Comparison of ENCODE assay signal across 12 cellular contexts in the genomic region with DNA sequence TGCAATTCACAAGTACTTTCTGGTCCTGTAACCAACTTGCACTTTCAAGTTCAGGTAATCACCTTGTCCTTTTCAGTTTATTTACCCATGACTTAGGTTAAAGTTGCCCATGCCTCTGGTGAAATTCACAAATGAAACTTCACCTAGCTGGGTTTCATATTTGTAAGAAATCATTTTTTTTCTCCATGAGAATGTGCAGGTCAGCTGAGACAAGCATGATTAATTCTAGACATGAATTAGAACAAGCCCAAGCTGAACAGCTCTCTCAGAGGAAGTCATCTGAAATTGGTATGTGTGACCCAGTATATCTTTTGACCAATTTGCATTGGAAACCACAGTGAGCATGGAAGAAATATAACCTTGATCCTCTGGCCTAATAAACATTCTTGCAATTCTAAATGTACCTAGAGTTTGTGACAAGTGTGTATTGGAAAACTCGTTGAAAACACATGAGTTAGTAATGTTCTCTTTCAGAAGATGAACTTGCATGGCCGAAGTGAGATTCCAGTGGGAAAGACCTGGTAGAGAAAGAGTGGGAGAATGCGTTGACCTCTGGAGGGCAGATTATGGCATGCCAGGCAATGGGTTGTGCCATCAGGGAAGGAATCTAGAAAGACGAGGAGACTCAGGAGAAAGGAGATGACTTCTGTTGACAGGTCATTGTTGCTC.
A peak's percentile ranks its signal among the peaks of the same experiment; 100 is the strongest.
DNase-seq lines count a peak whose midpoint lies in the region; ATAC-seq and TF ChIP-seq lines count a peak whose summit lies in the region.
"Had no signal": no experiment of that assay in that cellular context is flagged by ENCODE, and none has a peak within 500 bp of the region (broad histone marks: within the 10 kb centered on the region; RNA-seq: fewer than 3 reads in every experiment).

No MANE protein-coding gene starts in this region.

- H3K4me3 Mint-ChIP-seq in nephron progenitor cell = no peak overlapping the region
- H3K4me3 Mint-ChIP-seq: activated T-cell treated with anti-CD3 and anti-CD28 coated beads, Interleukin-2, amount 50 U/mL, for 4 hours; CD8-positive, alpha-beta memory T cell had no signal

- in situ Hi-C loops in GM13977 (cut with MboI; ENCODE audit: low pct_unique_long_range_greater_than_20kb, low sequenced_read_pairs, unreplicated experiment) = no loop called here

- no peaks in the 10 kb centered on the region for H3K36me3 ChIP-seq in BE2C
- H3K36me3 ChIP-seq: upper lobe of left lung had no signal

- peaks cover 24% of the 10 kb centered on the region for H3K4me1 ChIP-seq in BE2C

- peak; percentile 34 for DNase-seq in GM13977 (ENCODE audit: low spot score)
- no peak for DNase-seq in nephron progenitor cell
- DNase-seq in HuH-7.5 (ENCODE audit: low spot score) = no peak
- no peak for DNase-seq in RKO (ENCODE audit: low spot score)
- no peak for DNase-seq in BE2C
- no peak for DNase-seq in NCI-H82 (lab: John Stamatoyannopoulos, UW)
- DNase-seq: activated T-cell treated with anti-CD3 and anti-CD28 coated beads, Interleukin-2, amount 50 U/mL, for 4 hours; CD8-positive, alpha-beta memory T cell; H7; upper lobe of left lung had no signal

- no peaks in the 10 kb centered on the region for H3K9me3 ChIP-seq in BE2C

- no peak for TF ChIP-seq CTCF in GM13977 (IDR thresholded peaks at IDR 0.05; ENCODE audit: extremely low read depth, insufficient read depth, missing control alignments)
- no peak for TF ChIP-seq CTCF in nephron progenitor cell (IDR thresholded peaks at IDR 0.05)
- TF ChIP-seq CTCF in BE2C (IDR thresholded peaks at IDR 0.05; ENCODE audit: low read depth, low read length) = no peak

- H3K4me1 Mint-ChIP-seq in nephron progenitor cell = peaks cover 37% of the 10 kb centered on the region

- ATAC-seq in GM21528 (IDR thresholded peaks at IDR 0.05; ENCODE audit: low FRiP score, unreplicated experiment) = peak; percentile 64
- peak; percentile 70 for ATAC-seq in HG03565 (IDR thresholded peaks at IDR 0.05; ENCODE audit: unreplicated experiment)
- ATAC-seq: activated T-cell treated with anti-CD3 and anti-CD28 coated beads, Interleukin-2, amount 50 U/mL, for 4 hours had no signal

- H3K27me3 Mint-ChIP-seq in nephron progenitor cell (ENCODE audit: low read depth, poor library complexity) = peaks cover 3% of the 10 kb centered on the region

- H3K27me3 ChIP-seq in BE2C = no peaks in the 10 kb centered on the region
- H3K27me3 ChIP-seq: upper lobe of left lung had no signal

- peaks cover 22% of the 10 kb centered on the region for H3K9me3 Mint-ChIP-seq in nephron progenitor cell

- H3K4me3 ChIP-seq in BE2C (ENCODE audit: low read depth, low read length) = no peak overlapping the region
- H3K4me3 ChIP-seq: upper lobe of left lung had no signal

- H3K27ac Mint-ChIP-seq in nephron progenitor cell = peak overlapping the region; percentile 87

- H3K36me3 Mint-ChIP-seq in nephron progenitor cell (ENCODE audit: low read depth) = peaks cover 24% of the 10 kb centered on the region
